9 cellular contexts compared by ENCODE assay signal in genomic region chr17:66348605-66349165, GRCh38. TPM values are rescaled to one million over a fixed set of nuclear protein-coding genes. Genes with fewer than 3 reads are reported as not detected.
DNase-seq lines count a peak whose midpoint lies in the region; ATAC-seq and TF ChIP-seq lines count a peak whose summit lies in the region.
"Had no signal": no experiment of that assay in that cellular context is flagged by ENCODE, and none has a peak within 500 bp of the region (broad histone marks: within the 10 kb centered on the region; RNA-seq: fewer than 3 reads in every experiment).

No MANE protein-coding gene starts in this region.

- DNase-seq in SIG-M5 treated with dmso at 0.1 percent for 504 hours (lab: John Stamatoyannopoulos, UW; ENCODE audit: unreplicated experiment): peak; percentile 60
- no peak for DNase-seq in SIG-M5 (lab: John Stamatoyannopoulos, UW)
- peak; percentile 63 for DNase-seq in NCI-H2227 treated with DMSO at 0.1 percent for 48 hours (lab: John Stamatoyannopoulos, UW)
- DNase-seq in choroid plexus epithelial cell (ENCODE audit: low read depth): peak; percentile 84
- no peak for DNase-seq in progenitor cell of endocrine pancreas (ENCODE audit: low spot score, unreplicated experiment)
- no peak for DNase-seq in amygdala (lab: John Stamatoyannopoulos, UW)
- DNase-seq: DND-41 had no signal

- no peak overlapping the region for H3K4me3 Mint-ChIP-seq in progenitor cell of endocrine pancreas (ENCODE audit: low read depth)

- no peaks in the 10 kb centered on the region for H3K27me3 Mint-ChIP-seq in progenitor cell of endocrine pancreas

- peaks cover 25% of the 10 kb centered on the region for H3K4me1 Mint-ChIP-seq in progenitor cell of endocrine pancreas (ENCODE audit: low read depth)

- H3K27ac Mint-ChIP-seq in progenitor cell of endocrine pancreas: peak overlapping the region; percentile 26

- no peak for ATAC-seq in HG02852 (IDR thresholded peaks at IDR 0.05; ENCODE audit: unreplicated experiment)
- ATAC-seq in HG03432 (IDR thresholded peaks at IDR 0.05; ENCODE audit: unreplicated experiment): no peak

- no peaks in the 10 kb centered on the region for H3K9me3 Mint-ChIP-seq in progenitor cell of endocrine pancreas (ENCODE audit: low read depth)

- TF ChIP-seq CTCF in choroid plexus epithelial cell (conservative IDR thresholded peaks at IDR 0.05; ENCODE audit: low read depth, low read length) (peak; percentile 6), progenitor cell of endocrine pancreas (IDR thresholded peaks at IDR 0.05; ENCODE audit: unreplicated experiment) (no peak)

- no peak overlapping the region for H3K4me3 ChIP-seq in choroid plexus epithelial cell (ENCODE audit: low read depth, low read length)

- H3K36me3 Mint-ChIP-seq in progenitor cell of endocrine pancreas (ENCODE audit: insufficient read depth): no peaks in the 10 kb centered on the region

RNA-seq across cellular contexts. Expression of gene PRKCA, which starts 46.3 kb away (rescaled TPM):
- total RNA-seq in progenitor cell of endocrine pancreas: 14.7 and 16.4 TPM in 2 replicates

Comparison
In these comparisons a context has a peak if more than half of its experiments do, and no peak if none do; other contexts are left out.
1. DNase-seq: peak in SIG-M5 treated with dmso at 0.1 percent for 504 hours (single experiment), NCI-H2227 treated with DMSO at 0.1 percent for 48 hours (single experiment) and choroid plexus epithelial cell (single experiment); none in SIG-M5 (single experiment), progenitor cell of endocrine pancreas (single experiment) and amygdala (0 of 56).